ENCODE assay signal across 7 cellular contexts in genomic region chr2:111421949-111422348, GRCh38.
DNase-seq lines count a peak whose midpoint lies in the region; ATAC-seq and TF ChIP-seq lines count a peak whose summit lies in the region.
"Not testable (repeated sequence)": the region's sequence is repeated elsewhere in the genome, so short reads cannot be mapped to it uniquely, and the experiment has no call there.

No MANE protein-coding gene starts in this region.

- H3K27me3 Mint-ChIP-seq in CD8-positive, alpha-beta T cell (ENCODE audit: low read depth); activated CD4-positive, alpha-beta T cell treated with anti-CD3 and anti-CD28 coated beads, Interleukin-2, amount 10 ng/mL, durations not matched to agents 24 days and 14 days; activated T-cell treated with anti-CD3 and anti-CD28 coated beads, Interleukin-2, amount 50 U/mL, for 4 hours (ENCODE audit: low read depth); activated naive CD8-positive, alpha-beta T cell; dendritic cell treated with granulocyte-macrophage colony-stimulating factor and Interleukin-4, amounts not matched to agents 40 ng/mL and 50 ng/mL, for 4 days: not testable (repeated sequence)

- peaks cover 11% of the 10 kb centered on the region for H3K4me1 Mint-ChIP-seq in CD8-positive, alpha-beta T cell (ENCODE audit: low read depth)
- peaks cover 20% of the 10 kb centered on the region for H3K4me1 Mint-ChIP-seq in activated CD4-positive, alpha-beta T cell treated with anti-CD3 and anti-CD28 coated beads, Interleukin-2, amount 10 ng/mL, durations not matched to agents 24 days and 14 days
- peaks cover 23% of the 10 kb centered on the region for H3K4me1 Mint-ChIP-seq in activated T-cell treated with anti-CD3 and anti-CD28 coated beads, Interleukin-2, amount 50 U/mL, for 4 hours (ENCODE audit: low read depth)
- peaks cover 26% of the 10 kb centered on the region for H3K4me1 Mint-ChIP-seq in activated naive CD8-positive, alpha-beta T cell (ENCODE audit: low read depth)
- peaks cover 17% of the 10 kb centered on the region for H3K4me1 Mint-ChIP-seq in dendritic cell treated with granulocyte-macrophage colony-stimulating factor and Interleukin-4, amounts not matched to agents 40 ng/mL and 50 ng/mL, for 4 days (ENCODE audit: low read depth)

- not testable (repeated sequence) for H3K18ac ChIP-seq in mesenchymal stem cell (ENCODE audit: low read depth in 1 of 2, low read length in 2 of 2)

- not testable (repeated sequence) for H3K4me3 Mint-ChIP-seq in CD8-positive, alpha-beta T cell; activated CD4-positive, alpha-beta T cell treated with anti-CD3 and anti-CD28 coated beads, Interleukin-2, amount 10 ng/mL, durations not matched to agents 24 days and 14 days; dendritic cell treated with granulocyte-macrophage colony-stimulating factor and Interleukin-4, amounts not matched to agents 40 ng/mL and 50 ng/mL, for 4 days
- H3K4me3 Mint-ChIP-seq in activated T-cell treated with anti-CD3 and anti-CD28 coated beads, Interleukin-2, amount 50 U/mL, for 4 hours, result peak overlapping the region; percentile 46
- H3K4me3 Mint-ChIP-seq in activated naive CD8-positive, alpha-beta T cell, result peak overlapping the region; percentile 59

- H3K4ac ChIP-seq in mesenchymal stem cell (ENCODE audit: low read depth in 1 of 2, low read length in 2 of 2), result not testable (repeated sequence)

- not testable (repeated sequence) for TF ChIP-seq POLR2A in upper lobe of left lung (IDR thresholded peaks at IDR 0.05)

- H2BK5ac ChIP-seq in mesenchymal stem cell (ENCODE audit: low read depth, low read length, poor library complexity, severe bottlenecking), result not testable (repeated sequence)

- CTCF ChIA-PET in CD8-positive, alpha-beta T cell (lab: Charles Lee), result not testable (repeated sequence)

- H3K9me3 Mint-ChIP-seq in CD8-positive, alpha-beta T cell; activated CD4-positive, alpha-beta T cell treated with anti-CD3 and anti-CD28 coated beads, Interleukin-2, amount 10 ng/mL, durations not matched to agents 24 days and 14 days; activated T-cell treated with anti-CD3 and anti-CD28 coated beads, Interleukin-2, amount 50 U/mL, for 4 hours; activated naive CD8-positive, alpha-beta T cell (ENCODE audit: low read depth); dendritic cell treated with granulocyte-macrophage colony-stimulating factor and Interleukin-4, amounts not matched to agents 40 ng/mL and 50 ng/mL, for 4 days: not testable (repeated sequence)

- H2AK5ac ChIP-seq in mesenchymal stem cell (ENCODE audit: low read length, severe bottlenecking), result not testable (repeated sequence)

- H3K14ac ChIP-seq in mesenchymal stem cell (ENCODE audit: low read length in 2 of 2), result not testable (repeated sequence)

- H3K9ac ChIP-seq in mesenchymal stem cell (ENCODE audit: low read length), result not testable (repeated sequence)

- not testable (repeated sequence) for H3K36me3 Mint-ChIP-seq in CD8-positive, alpha-beta T cell; activated T-cell treated with anti-CD3 and anti-CD28 coated beads, Interleukin-2, amount 50 U/mL, for 4 hours (ENCODE audit: insufficient read depth); activated naive CD8-positive, alpha-beta T cell; dendritic cell treated with granulocyte-macrophage colony-stimulating factor and Interleukin-4, amounts not matched to agents 40 ng/mL and 50 ng/mL, for 4 days (ENCODE audit: low read depth)
- peaks cover 16% of the 10 kb centered on the region for H3K36me3 Mint-ChIP-seq in activated CD4-positive, alpha-beta T cell treated with anti-CD3 and anti-CD28 coated beads, Interleukin-2, amount 10 ng/mL, durations not matched to agents 24 days and 14 days (ENCODE audit: low read depth)

- not testable (repeated sequence) for H3K79me1 ChIP-seq in mesenchymal stem cell (replicated peaks; ENCODE audit: low read length, poor library complexity, severe bottlenecking)

- ATAC-seq in CD8-positive, alpha-beta T cell; activated T-cell treated with anti-CD3 and anti-CD28 coated beads, Interleukin-2, amount 50 U/mL, for 4 hours: not testable (repeated sequence)
- peak; percentile 9 to 20 for ATAC-seq in upper lobe of left lung (ENCODE audit: low FRiP score in 2 of 2)

- intact Hi-C loops in CD8-positive, alpha-beta T cell (cut with DNase I, micrococcal nuclease); activated CD4-positive, alpha-beta T cell treated with anti-CD3 and anti-CD28 coated beads, Interleukin-2, amount 10 ng/mL, durations not matched to agents 24 days and 14 days (cut with micrococcal nuclease); dendritic cell treated with granulocyte-macrophage colony-stimulating factor and Interleukin-4, amounts not matched to agents 40 ng/mL and 50 ng/mL, for 4 days (cut with micrococcal nuclease): not testable (repeated sequence)

- not testable (repeated sequence) for H3K4me2 ChIP-seq in mesenchymal stem cell (ENCODE audit: low read length, poor library complexity, severe bottlenecking)

- not testable (repeated sequence) for H4K8ac ChIP-seq in mesenchymal stem cell (ENCODE audit: low read length)

- 100% methylated on average over 1 of the region's 6 CpGs for WGBS in mesenchymal stem cell
- WGBS in upper lobe of left lung, 2 donors, result 92 to 100% methylated on average over 3 to 4 of the region's 6 CpGs

- TF ChIP-seq CTCF in CD8-positive, alpha-beta T cell (IDR thresholded peaks at IDR 0.05); upper lobe of left lung (IDR thresholded peaks at IDR 0.05): not testable (repeated sequence)

- not testable (repeated sequence) for H3K36me3 ChIP-seq in CD8-positive, alpha-beta T cell (ENCODE audit: insufficient read depth, low read length); mesenchymal stem cell (ENCODE audit: control insufficient read depth in 1 of 2, insufficient read depth in 2 of 2, low read depth in 1 of 2, low read length in 2 of 2); upper lobe of left lung

- not testable (repeated sequence) for H3K9me3 ChIP-seq in CD8-positive, alpha-beta T cell (ENCODE audit: low read length); mesenchymal stem cell (ENCODE audit: control insufficient read depth, low read length); upper lobe of left lung

- POLR2A ChIA-PET in CD8-positive, alpha-beta T cell (lab: Charles Lee), result not testable (repeated sequence)

- H3K27ac Mint-ChIP-seq in CD8-positive, alpha-beta T cell, result peak overlapping the region; percentile 19
- peak overlapping the region; percentile 60 for H3K27ac Mint-ChIP-seq in activated CD4-positive, alpha-beta T cell treated with anti-CD3 and anti-CD28 coated beads, Interleukin-2, amount 10 ng/mL, durations not matched to agents 24 days and 14 days
- H3K27ac Mint-ChIP-seq in activated naive CD8-positive, alpha-beta T cell, result peak overlapping the region; percentile 86
- peak overlapping the region; percentile 27 for H3K27ac Mint-ChIP-seq in dendritic cell treated with granulocyte-macrophage colony-stimulating factor and Interleukin-4, amounts not matched to agents 40 ng/mL and 50 ng/mL, for 4 days

- not testable (repeated sequence) for H2BK120ac ChIP-seq in mesenchymal stem cell (ENCODE audit: low read depth, low read length)

- not testable (repeated sequence) for H3K23ac ChIP-seq in mesenchymal stem cell (ENCODE audit: low read length in 2 of 2)

- peaks cover 13% of the 10 kb centered on the region for H3K4me1 ChIP-seq in CD8-positive, alpha-beta T cell (ENCODE audit: insufficient read depth, low read length)
- H3K4me1 ChIP-seq in mesenchymal stem cell (ENCODE audit: control insufficient read depth, insufficient read depth, low read depth, low read length); upper lobe of left lung: not testable (repeated sequence)

- H3K27ac ChIP-seq in CD8-positive, alpha-beta T cell (ENCODE audit: low read depth, low read length); mesenchymal stem cell (ENCODE audit: low read length, poor library complexity, severe bottlenecking); upper lobe of left lung: not testable (repeated sequence)

- H4K91ac ChIP-seq in mesenchymal stem cell (ENCODE audit: low read length), result peak overlapping the region; percentile 15

- H2BK15ac ChIP-seq in mesenchymal stem cell (ENCODE audit: low read depth, poor library complexity, severe bottlenecking), result not testable (repeated sequence)

- H3K27me3 ChIP-seq in CD8-positive, alpha-beta T cell (ENCODE audit: insufficient read depth, low read length); mesenchymal stem cell (ENCODE audit: control insufficient read depth in 1 of 2, insufficient read depth in 1 of 2, low read length in 2 of 2); upper lobe of left lung: not testable (repeated sequence)

- H2AFZ ChIP-seq in mesenchymal stem cell (ENCODE audit: low read depth, low read length), result not testable (repeated sequence)

- not testable (repeated sequence) for TF ChIP-seq EP300 in upper lobe of left lung (IDR thresholded peaks at IDR 0.05)

- DNase-seq in CD8-positive, alpha-beta T cell; activated CD4-positive, alpha-beta T cell treated with anti-CD3 and anti-CD28 coated beads, Interleukin-2, amount 10 ng/mL, durations not matched to agents 24 days and 14 days; activated T-cell treated with anti-CD3 and anti-CD28 coated beads, Interleukin-2, amount 50 U/mL, for 4 hours; mesenchymal stem cell; upper lobe of left lung: not testable (repeated sequence)

- H2BK12ac ChIP-seq in mesenchymal stem cell (ENCODE audit: low read length in 2 of 2), result not testable (repeated sequence)

- not testable (repeated sequence) for H3K4me3 ChIP-seq in CD8-positive, alpha-beta T cell (ENCODE audit: low read depth, low read length); mesenchymal stem cell (ENCODE audit: insufficient read depth in 1 of 2, low read depth in 1 of 2, low read length in 2 of 2); upper lobe of left lung

Comparison
In these comparisons a context has a peak if more than half of its experiments do, and no peak if none do; other contexts are left out.
1. H3K27ac Mint-ChIP-seq: peak in every context shown above with its lines; median percentile 86 in activated naive CD8-positive, alpha-beta T cell; 60 in activated CD4-positive, alpha-beta T cell treated with anti-CD3 and anti-CD28 coated beads, Interleukin-2, amount 10 ng/mL, durations not matched to agents 24 days and 14 days; 27 in dendritic cell treated with granulocyte-macrophage colony-stimulating factor and Interleukin-4, amounts not matched to agents 40 ng/mL and 50 ng/mL, for 4 days; 19 in CD8-positive, alpha-beta T cell.